In the genomic region with DNA sequence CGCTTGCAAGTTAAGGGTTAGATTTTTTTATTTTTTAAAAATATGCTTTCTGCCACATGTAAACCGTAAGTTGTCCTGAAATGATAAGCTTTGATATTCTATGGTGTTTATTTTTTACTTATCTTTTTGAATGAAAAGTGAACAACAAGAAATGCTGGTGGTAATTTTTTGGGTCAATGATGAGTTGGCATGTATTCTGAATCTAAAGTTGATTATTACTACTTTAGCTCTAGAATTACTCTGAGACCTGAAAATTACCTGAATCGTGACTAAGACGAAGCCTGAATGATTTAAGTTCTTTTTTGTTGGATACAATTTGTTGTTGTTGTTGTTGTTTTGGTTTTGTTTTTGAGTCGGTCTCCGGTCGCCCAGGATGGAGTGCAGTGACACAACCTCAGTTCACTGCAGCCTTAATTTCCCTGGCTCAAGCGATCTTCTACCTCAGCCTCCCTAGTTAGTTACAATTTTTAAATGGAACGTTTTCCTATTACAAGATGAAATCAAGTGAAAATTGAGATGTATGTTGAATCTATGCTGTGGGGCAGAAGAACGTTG, we compare ENCODE assay signal across 8 cellular contexts. TPM values are rescaled to one million over a fixed set of nuclear protein-coding genes. Genes with fewer than 3 reads are reported as not detected.
DNase-seq lines count a peak whose midpoint lies in the region; ATAC-seq and TF ChIP-seq lines count a peak whose summit lies in the region.

No MANE protein-coding gene starts in this region.

- WGBS in mesodermal cell (ENCODE audit: insufficient coverage in 2 of 2), 2 experiments, result 0% methylated on average over 1 of the region's 10 CpGs; no CpG with 5 or more reads in 1 of the 2 experiments

- H3K9me3 Mint-ChIP-seq in brain, result peaks cover 0 to 3% (median 0%) of the 10 kb centered on the region in 5 experiments

- peaks cover 6% of the 10 kb centered on the region for H3K27me3 Mint-ChIP-seq in brain

- H3K4me1 ChIP-seq in right atrium auricular region (peaks cover 0 to 49% of the 10 kb centered on the region in 2 donors), mesodermal cell (ENCODE audit: control insufficient read depth, insufficient read depth, low read length, poor library complexity, severe bottlenecking) (peaks cover 11% of the 10 kb centered on the region), uterus (peaks cover 0 to 9% of the 10 kb centered on the region in 2 donors)

- H3K9me3 ChIP-seq in right atrium auricular region (no peaks in the 10 kb centered on the region), mesodermal cell (ENCODE audit: control insufficient read depth, low read length) (peaks cover 4% of the 10 kb centered on the region), uterus (no peaks in the 10 kb centered on the region)

- intact Hi-C loops in left cardiac atrium (cut with DNase I) (loop anchor here in 1 of 2 donors (5.0 kb wide), 1 partner anchor 65 kb away; a partner anchor contains a TSS), uterus (cut with DNase I; ENCODE audit: low total_unique reads) (no loop called here), left colon (cut with DNase I, micrococcal nuclease) (loop anchor here in 1 of 2 donors (5.0 kb wide), 1 partner anchor 65 kb away; a partner anchor contains a TSS)

- no peak for TF ChIP-seq POLR2A in uterus (IDR thresholded peaks at IDR 0.05)

- DNase-seq in right atrium auricular region (ENCODE audit: low spot score), result no peak
- no peak for DNase-seq in left cardiac atrium
- no peak for DNase-seq in uterus
- DNase-seq in left colon, result no peak
- DNase-seq in effector CD8-positive, alpha-beta T cell (lab: John Stamatoyannopoulos, UW), result no peak

- peak overlapping the region; percentile 97 to 99 (median 99) for H3K4me3 Mint-ChIP-seq in brain

- H3K36me3 ChIP-seq in right atrium auricular region (peaks cover 27% of the 10 kb centered on the region), mesodermal cell (ENCODE audit: control insufficient read depth, insufficient read depth, low read length) (peaks cover 47% of the 10 kb centered on the region), uterus (no peaks in the 10 kb centered on the region)

- peak overlapping the region; percentile 70 to 72 for H3K4me3 ChIP-seq in right atrium auricular region
- H3K4me3 ChIP-seq in mesodermal cell (ENCODE audit: extremely low read depth, insufficient read depth, low read length, poor library complexity, severe bottlenecking), result peak overlapping the region; percentile 75
- peak overlapping the region; percentile 53 to 69 for H3K4me3 ChIP-seq in uterus

- H3K27ac Mint-ChIP-seq in brain, result peak overlapping the region; percentile 98 to 99 (median 99)

- H3K27me3 ChIP-seq in right atrium auricular region (no peaks in the 10 kb centered on the region), uterus (no peaks in the 10 kb centered on the region)

- peak overlapping the region; percentile 82 to 91 for H3K27ac ChIP-seq in right atrium auricular region
- no peak overlapping the region for H3K27ac ChIP-seq in mesodermal cell (ENCODE audit: low read depth, low read length, severe bottlenecking)
- H3K27ac ChIP-seq in uterus, result peak overlapping the region; percentile 87 to 88

- peaks cover 36% of the 10 kb centered on the region for H3K36me3 Mint-ChIP-seq in brain

- no peak for ATAC-seq in left cardiac atrium
- no peak for ATAC-seq in GM18511 (IDR thresholded peaks at IDR 0.05; ENCODE audit: unreplicated experiment)
- no peak for ATAC-seq in left colon

- H3K4me1 Mint-ChIP-seq in brain, result peaks cover 57% of the 10 kb centered on the region

- TF ChIP-seq CTCF in right atrium auricular region (IDR thresholded peaks at IDR 0.05) (no peak), brain (conservative IDR thresholded peaks at IDR 0.05) (no peak), uterus (IDR thresholded peaks at IDR 0.05) (no peak)

RNA-seq across cellular contexts. Expression of a gene that starts 0.9 kb away (rescaled TPM):
- 10 to 100 TPM; 38.5 to 42.2 TPM for total RNA-seq in right atrium auricular region
- 10 to 100 TPM; 46.8 to 71.8 TPM for total RNA-seq in left cardiac atrium
- polyA plus RNA-seq in brain (ENCODE audit: insufficient read depth, low read depth, low replicate concordance), result 28.5 TPM
- polyA plus RNA-seq in mesodermal cell (2013, experiment 1 of 2), result 92.0 TPM
- 86.3 TPM for polyA plus RNA-seq in mesodermal cell (2013, experiment 2 of 2)
- 10 to 100 TPM; 54.5 to 87.6 (median 74.2) TPM for total RNA-seq in uterus
- 10 to 100 TPM; 49.7 to 68.5 TPM for total RNA-seq in left colon

RNA-seq across cellular contexts. Expression of a gene that starts 9.7 kb away (rescaled TPM):
- under 1 TPM; 0.11 to 0.12 TPM for total RNA-seq in right atrium auricular region
- under 1 TPM; 0.29 to 0.44 TPM for total RNA-seq in left cardiac atrium
- polyA plus RNA-seq in brain (ENCODE audit: insufficient read depth, low read depth, low replicate concordance), result not detected
- polyA plus RNA-seq in mesodermal cell (2013, experiment 1 of 2), result not detected
- not detected for polyA plus RNA-seq in mesodermal cell (2013, experiment 2 of 2)
- total RNA-seq in uterus, result 1 to 10 TPM in 1 of 4 donors, under 1 TPM in 3; 0.26 to 1.2 (median 0.39) TPM
- under 1 TPM; 0.15 to 0.45 TPM for total RNA-seq in left colon
